Comparison of ENCODE assay signal across 13 cellular contexts in the genomic region with DNA sequence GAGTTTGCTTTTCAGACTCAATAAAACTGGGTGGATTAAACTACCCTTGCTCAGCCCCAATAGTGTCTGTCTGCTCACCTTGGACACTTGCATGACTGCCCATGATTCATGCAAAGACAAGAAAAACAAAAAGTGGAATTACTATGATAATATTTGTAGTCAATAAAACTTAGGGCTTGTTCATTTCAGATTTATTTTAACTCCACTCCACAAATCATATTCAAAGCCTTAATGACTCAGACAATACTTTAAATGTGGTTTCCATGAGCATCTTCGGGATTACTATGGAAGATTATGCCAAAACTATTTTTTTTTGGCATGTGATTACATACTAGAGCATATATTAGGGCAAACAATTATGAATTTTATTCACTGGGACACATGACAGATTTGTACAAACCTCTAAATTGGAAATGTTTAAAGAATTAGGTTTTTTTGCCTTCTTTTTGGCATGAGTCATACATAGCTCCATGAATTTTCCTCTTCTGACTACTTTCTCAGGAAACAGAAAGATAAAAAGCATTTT.
DNase-seq lines count a peak whose midpoint lies in the region; ATAC-seq and TF ChIP-seq lines count a peak whose summit lies in the region.
"Had no signal": no experiment of that assay in that cellular context is flagged by ENCODE, and none has a peak within 500 bp of the region (broad histone marks: within the 10 kb centered on the region; RNA-seq: fewer than 3 reads in every experiment).

No MANE protein-coding gene starts in this region.

- no peak overlapping the region for H3K27ac ChIP-seq in mammary epithelial cell (ENCODE audit: insufficient read depth, low read depth, low read length)
- H3K27ac ChIP-seq in breast epithelium = no peak overlapping the region
- H3K27ac ChIP-seq in Peyer's patch = no peak overlapping the region
- H3K27ac ChIP-seq in right lobe of liver = no peak overlapping the region
- H3K27ac ChIP-seq: 22Rv1, brain microvascular endothelial cell, lower lobe of right lung, VCaP had no signal

- TF ChIP-seq POLR2A in breast epithelium (IDR thresholded peaks at IDR 0.05) (no peak), Peyer's patch (IDR thresholded peaks at IDR 0.05) (no peak), right lobe of liver (IDR thresholded peaks at IDR 0.05) (no peak)

- H3K27me3 ChIP-seq in mammary epithelial cell (ENCODE audit: insufficient read depth, low read length) = no peaks in the 10 kb centered on the region
- H3K27me3 ChIP-seq in breast epithelium = no peaks in the 10 kb centered on the region
- H3K27me3 ChIP-seq in Peyer's patch = no peaks in the 10 kb centered on the region
- no peaks in the 10 kb centered on the region for H3K27me3 ChIP-seq in right lobe of liver
- H3K27me3 ChIP-seq: brain microvascular endothelial cell had no signal

- no peak overlapping the region for H3K4me3 ChIP-seq in mammary epithelial cell (replicated peaks in 1 of 3; ENCODE audit: insufficient read depth in 1 of 3, low read depth in 2 of 3, low read length in 3 of 3)
- no peak overlapping the region for H3K4me3 ChIP-seq in breast epithelium
- H3K4me3 ChIP-seq in Peyer's patch = no peak overlapping the region
- no peak overlapping the region for H3K4me3 ChIP-seq in right lobe of liver
- H3K4me3 ChIP-seq: lower lobe of right lung had no signal

- no TSS peak for BruUV-seq in mammary epithelial cell (replicated peaks; lab: Mats Ljungman, UMichigan)

- DNase-seq in mammary epithelial cell (peak; percentile 62), breast epithelium (ENCODE audit: low spot score in 2 of 2) (no peak), astrocyte of the hippocampus (ENCODE audit: low read depth, low spot score) (peak; percentile 33), hepatic stellate cell (ENCODE audit: low spot score) (peak; percentile 52), Peyer's patch (no peak), NCI-H2227 (lab: John Stamatoyannopoulos, UW; ENCODE audit: unreplicated experiment) (no peak), right lobe of liver (no peak), Kasumi-1 (lab: John Stamatoyannopoulos, UW) (no peak)
- DNase-seq: activated effector memory CD4-positive, alpha-beta T cell treated with anti-CD3 and anti-CD28 coated beads, Interleukin-2, amount 50 U/mL, for 16 hours; brain microvascular endothelial cell; lower lobe of right lung had no signal

- no peaks in the 10 kb centered on the region for H4K20me1 ChIP-seq in mammary epithelial cell (ENCODE audit: insufficient read depth, low read length)

- 0% methylated on average over 1 of the region's 1 CpG for WGBS in mammary epithelial cell (ENCODE audit: low coverage, missing lambda C conversion rate)
- WGBS in right lobe of liver (ENCODE audit: insufficient coverage, low coverage, low lambda C conversion rate, missing lambda C conversion rate) = 56% methylated on average over 1 of the region's 1 CpG

- CTCF ChIA-PET in mammary epithelial cell (lab: Charles Lee; ENCODE audit: low non-redundant PET) = no interaction called here

- in situ Hi-C loops in mammary epithelial cell (cut with MboI; ENCODE audit: low sequenced_read_pairs in 2 of 2) = no loop called here

- H3K79me2 ChIP-seq in mammary epithelial cell (ENCODE audit: insufficient read depth, low read length) = no peaks in the 10 kb centered on the region

- peak overlapping the region; percentile 5 for H3K4me2 ChIP-seq in mammary epithelial cell (ENCODE audit: insufficient read depth, low read depth, low read length)

- H3K9me3 ChIP-seq in mammary epithelial cell (replicated peaks; ENCODE audit: insufficient read depth, low read length) (no peaks in the 10 kb centered on the region), breast epithelium (no peaks in the 10 kb centered on the region), Peyer's patch (no peaks in the 10 kb centered on the region), right lobe of liver (no peaks in the 10 kb centered on the region)
- H3K9me3 ChIP-seq: lower lobe of right lung had no signal

- dilution Hi-C loops in mammary epithelial cell (cut with HindIII; ENCODE audit: low sequenced_read_pairs) = no loop called here

- no peak for ATAC-seq in right lobe of liver
- ATAC-seq: lower lobe of right lung had no signal

- no peak overlapping the region for H2AFZ ChIP-seq in mammary epithelial cell (ENCODE audit: low read depth, low read length)

- TF ChIP-seq CTCF in mammary epithelial cell (conservative IDR thresholded peaks at IDR 0.05 in 1 of 2, IDR thresholded peaks at IDR 0.05 in 1 of 2; ENCODE audit: extremely low read depth in 1 of 2, insufficient read depth in 1 of 2, low read depth in 1 of 2, low read length in 2 of 2) = no peak
- TF ChIP-seq CTCF in breast epithelium (IDR thresholded peaks at IDR 0.05) = no peak
- TF ChIP-seq CTCF in Peyer's patch (IDR thresholded peaks at IDR 0.05) = no peak
- no peak for TF ChIP-seq CTCF in right lobe of liver (IDR thresholded peaks at IDR 0.05)

- intact Hi-C loops in mammary epithelial cell (cut with micrococcal nuclease) (no loop called here), breast epithelium (cut with DNase I; ENCODE audit: low total_unique reads) (no loop called here), right lobe of liver (cut with DNase I) (no loop called here)

- H3K36me3 ChIP-seq in mammary epithelial cell (ENCODE audit: insufficient read depth, low read length) (no peaks in the 10 kb centered on the region), breast epithelium (no peaks in the 10 kb centered on the region), Peyer's patch (no peaks in the 10 kb centered on the region), right lobe of liver (no peaks in the 10 kb centered on the region)
- H3K36me3 ChIP-seq: brain microvascular endothelial cell, lower lobe of right lung had no signal

- H3K9ac ChIP-seq in mammary epithelial cell (ENCODE audit: insufficient read depth, low read length) = no peak overlapping the region

- H3K4me1 ChIP-seq in mammary epithelial cell (ENCODE audit: insufficient read depth, low read length) (peaks cover 3% of the 10 kb centered on the region), breast epithelium (no peaks in the 10 kb centered on the region), Peyer's patch (no peaks in the 10 kb centered on the region), right lobe of liver (no peaks in the 10 kb centered on the region)
- H3K4me1 ChIP-seq: lower lobe of right lung had no signal

Comparison
In these comparisons a context has a peak if more than half of its experiments do, and no peak if none do; other contexts are left out.
1. DNase-seq: peak in mammary epithelial cell (single experiment), astrocyte of the hippocampus (single experiment) and hepatic stellate cell (single experiment); none in breast epithelium (0 of 2), Peyer's patch (0 of 3), NCI-H2227 (single experiment), right lobe of liver (0 of 3) and Kasumi-1 (0 of 2).